Comparison of ENCODE assay signal across 27 cellular contexts in the genomic region with DNA sequence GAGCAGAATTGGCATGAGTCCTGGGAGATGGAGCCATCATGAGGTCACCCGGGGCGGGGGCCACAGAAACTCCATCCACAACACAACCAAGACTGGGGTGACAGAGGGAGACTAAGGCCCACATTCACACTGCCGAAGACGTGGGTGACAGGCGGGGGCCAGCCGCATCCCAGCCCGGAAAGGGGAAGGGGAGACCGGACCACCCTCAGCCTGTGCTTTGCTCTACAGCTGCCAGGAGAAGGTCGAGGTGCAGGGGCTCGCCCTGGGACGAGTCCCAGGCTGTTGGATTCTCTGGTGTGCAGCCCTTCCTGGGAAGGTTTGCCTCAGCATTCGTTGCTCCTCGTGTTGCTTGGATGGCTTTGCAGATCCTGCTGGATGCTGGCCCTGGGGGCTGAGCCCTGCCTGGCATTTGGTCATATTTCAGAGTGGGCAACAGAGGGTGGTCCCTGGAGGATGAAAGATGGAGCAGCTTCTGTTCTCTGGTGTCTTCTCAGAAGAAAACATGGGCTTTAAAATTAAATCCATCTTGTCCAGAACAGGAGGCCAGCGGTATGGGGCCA.
"Had no signal": no experiment of that assay in that cellular context is flagged by ENCODE, and none has a peak within 500 bp of the region (broad histone marks: within the 10 kb centered on the region; RNA-seq: fewer than 3 reads in every experiment).

No MANE protein-coding gene starts in this region.

- H3K36me3 ChIP-seq: colonic mucosa, gastroesophageal sphincter, heart right ventricle, pancreas, prostate gland, right atrium auricular region, tibial artery had no signal

- H3K4me1 ChIP-seq: colonic mucosa, foreskin keratinocyte, gastroesophageal sphincter, heart right ventricle, pancreas, prostate gland, right atrium auricular region, testis, tibial artery had no signal

- FAIRE-seq: pancreas had no signal

- H3K27ac ChIP-seq: colonic mucosa, epithelial cell of prostate, foreskin keratinocyte, gastroesophageal sphincter, heart right ventricle, pancreas, prostate gland, right atrium auricular region, testis, tibial artery had no signal

- H3K4me3 ChIP-seq: colonic mucosa, gastroesophageal sphincter, heart right ventricle, pancreas, prostate gland, right atrium auricular region, testis, tibial artery had no signal

- H3K27me3 ChIP-seq: colonic mucosa, pancreas, right atrium auricular region, testis had no signal

- H3K9me3 ChIP-seq: colonic mucosa, gastroesophageal sphincter, heart right ventricle, pancreas, prostate gland, right atrium auricular region, testis, tibial artery had no signal

- ATAC-seq: esophagus mucosa; foreskin keratinocyte; gastroesophageal sphincter; heart right ventricle; left lobe of liver; naive thymus-derived CD8-positive, alpha-beta T cell; pancreas; sciatic nerve; stimulated activated memory B cell treated with anti-CD40 and anti-IgM and Interleukin-4, amounts not matched to agents 10 μg/mL and 1 μg/mL and 100 μg/mL, for 72 hours; stimulated activated naive CD8-positive, alpha-beta T cell treated with anti-CD3 and anti-CD28 coated beads, Interleukin-15, Interleukin-2, amounts not matched to agents 100 U/mL and 50 U/mL, for 24 hours had no signal

- DNase-seq: central memory CD4-positive, alpha-beta T cell; colonic mucosa; effector CD8-positive, alpha-beta T cell; endodermal cell; foreskin keratinocyte; glutamatergic neuron; heart right ventricle; hippocampal formation; immature natural killer cell; islet precursor cell; nephron progenitor cell; occipital lobe; stimulated activated CD4-positive, alpha-beta T cell treated with anti-CD3 and anti-CD28 coated beads, Interleukin-4, amount 100 ng/mL, for 4 hours; stimulated activated naive CD8-positive, alpha-beta T cell treated with anti-CD3 and anti-CD28 coated beads, Interleukin-15, Interleukin-2, amounts not matched to agents 100 U/mL and 50 U/mL, for 24 hours; substantia nigra; testis; tibial artery had no signal
